ENCODE assay signal across 26 cellular contexts in the genomic region with DNA sequence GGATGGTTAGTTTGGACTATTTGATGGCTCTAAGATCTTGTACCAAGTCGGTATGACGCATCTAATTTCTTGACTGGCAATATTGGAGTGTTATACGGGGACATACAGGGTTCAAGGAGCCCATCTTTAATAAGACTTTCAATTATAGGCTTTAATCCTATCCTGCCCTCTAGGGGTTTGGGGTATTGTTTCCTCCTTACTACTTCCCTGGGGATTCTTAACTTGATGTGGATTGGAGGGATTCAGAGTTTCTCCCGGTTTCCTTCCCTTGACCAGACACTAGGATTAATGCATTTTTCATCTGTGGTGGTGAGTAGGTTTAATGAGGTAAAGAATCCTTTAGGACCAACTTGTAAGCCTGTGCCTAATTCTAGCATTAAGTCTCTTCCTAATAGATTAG. TPM values are rescaled to one million over a fixed set of nuclear protein-coding genes. Genes with fewer than 3 reads are reported as not detected.
"Had no signal": no experiment of that assay in that cellular context is flagged by ENCODE, and none has a peak within 500 bp of the region (broad histone marks: within the 10 kb centered on the region; RNA-seq: fewer than 3 reads in every experiment).

No MANE protein-coding gene starts in this region.

- ATAC-seq: activated T-cell treated with anti-CD3 and anti-CD28 coated beads, Interleukin-2, amount 50 U/mL, for 4 hours; heart left ventricle; left ventricle myocardium superior; natural killer cell had no signal

- H3K27ac ChIP-seq: coronary artery, epithelial cell of prostate, heart left ventricle, spleen, thoracic aorta, upper lobe of left lung had no signal

- H3K4me1 Mint-ChIP-seq: activated B cell treated with CpG ODN at 0.5 μM for 24 hours, immature natural killer cell had no signal

- H3K36me3 ChIP-seq: thoracic aorta, upper lobe of left lung had no signal

- H3K27ac Mint-ChIP-seq: activated B cell treated with CpG ODN at 0.5 μM for 24 hours; activated naive CD4-positive, alpha-beta T cell treated with anti-CD3 and anti-CD28 coated beads for 36 hours; immature natural killer cell; natural killer cell; progenitor cell of endocrine pancreas; T-helper 1 cell treated with Interleukin-12 subunit alpha and Interleukin-12 subunit beta and Interleukin-4 antibody, amounts not matched to agents 30 μg/mL and 1 μg/mL, for 36 hours had no signal

- H3K4me3 ChIP-seq: coronary artery, heart left ventricle, spleen, thoracic aorta, upper lobe of left lung had no signal

- H3K27me3 Mint-ChIP-seq: activated B cell treated with CpG ODN at 0.5 μM for 24 hours had no signal

- H3K4me3 Mint-ChIP-seq: activated B cell treated with CpG ODN at 0.5 μM for 24 hours; activated naive CD4-positive, alpha-beta T cell treated with anti-CD3 and anti-CD28 coated beads for 36 hours; activated T-cell treated with anti-CD3 and anti-CD28 coated beads, Interleukin-2, amount 50 U/mL, for 4 hours; immature natural killer cell; natural killer cell; T-helper 1 cell treated with Interleukin-12 subunit alpha and Interleukin-12 subunit beta and Interleukin-4 antibody, amounts not matched to agents 30 μg/mL and 1 μg/mL, for 36 hours had no signal

- H3K27me3 ChIP-seq: heart left ventricle, spleen, upper lobe of left lung had no signal

- H3K36me3 Mint-ChIP-seq: natural killer cell had no signal

- H3K4me1 ChIP-seq: heart left ventricle, spleen had no signal

- DNase-seq: activated B cell treated with CpG ODN at 0.5 μM for 24 hours; activated CD4-positive, alpha-beta T cell treated with anti-CD3 and anti-CD28 coated beads for 4 hours; activated CD4-positive, alpha-beta T cell treated with anti-CD3 and anti-CD28 coated beads, Interleukin-2, amount 50 U/mL, for 48 hours; activated CD8-positive, alpha-beta memory T cell treated with anti-CD3 and anti-CD28 coated beads, Interleukin-2, amount 50 U/mL, for 48 hours; activated naive CD4-positive, alpha-beta T cell treated with anti-CD3 and anti-CD28 coated beads for 36 hours; activated T-cell treated with anti-CD3 and anti-CD28 coated beads, Interleukin-2, amount 50 U/mL, for 4 hours; amygdala; cerebellar nuclear complex; heart left ventricle; immature natural killer cell; left ventricle myocardium superior; mammary epithelial cell; midbrain; natural killer cell; retina; spleen; stimulated activated CD4-positive, alpha-beta T cell treated with anti-CD3 and anti-CD28 coated beads, Interleukin-4, amount 100 ng/mL, for 1 hour; stimulated activated naive CD4-positive, alpha-beta T cell treated with Interleukin-2 at 50 U/mL for 16 hours; T1000; upper lobe of left lung had no signal

RNA-seq across cellular contexts. Expression of gene CYP2D6, which starts 18.8 kb away (rescaled TPM):
- total RNA-seq: left ventricle myocardium superior, thoracic aorta had no signal

RNA-seq across cellular contexts. Expression of gene PHETA2, which starts 37.8 kb away (rescaled TPM):
- total RNA-seq: osteocyte had no signal
